1 cellular context compared by ENCODE assay signal in genomic region chr5:134411228-134411545, GRCh38.
TF ChIP-seq lines count a peak whose summit lies in the region.

No MANE protein-coding gene starts in this region.

TF ChIP-seq in HepG2, 621 proteins besides CTCF, POLR2A, EP300 and RAD21:
- TF ChIP-seq HOXA3 (CRISPR knock-in tag; IDR thresholded peaks at IDR 0.05) (no peak), ARID2 (CRISPR knock-in tag; IDR thresholded peaks at IDR 0.05; ENCODE audit: borderline replicate concordance) (peak; percentile 84), ZNF629 (CRISPR knock-in tag; conservative IDR thresholded peaks at IDR 0.05) (peak; percentile 73)
- TF ChIP-seq, protein P1, sequence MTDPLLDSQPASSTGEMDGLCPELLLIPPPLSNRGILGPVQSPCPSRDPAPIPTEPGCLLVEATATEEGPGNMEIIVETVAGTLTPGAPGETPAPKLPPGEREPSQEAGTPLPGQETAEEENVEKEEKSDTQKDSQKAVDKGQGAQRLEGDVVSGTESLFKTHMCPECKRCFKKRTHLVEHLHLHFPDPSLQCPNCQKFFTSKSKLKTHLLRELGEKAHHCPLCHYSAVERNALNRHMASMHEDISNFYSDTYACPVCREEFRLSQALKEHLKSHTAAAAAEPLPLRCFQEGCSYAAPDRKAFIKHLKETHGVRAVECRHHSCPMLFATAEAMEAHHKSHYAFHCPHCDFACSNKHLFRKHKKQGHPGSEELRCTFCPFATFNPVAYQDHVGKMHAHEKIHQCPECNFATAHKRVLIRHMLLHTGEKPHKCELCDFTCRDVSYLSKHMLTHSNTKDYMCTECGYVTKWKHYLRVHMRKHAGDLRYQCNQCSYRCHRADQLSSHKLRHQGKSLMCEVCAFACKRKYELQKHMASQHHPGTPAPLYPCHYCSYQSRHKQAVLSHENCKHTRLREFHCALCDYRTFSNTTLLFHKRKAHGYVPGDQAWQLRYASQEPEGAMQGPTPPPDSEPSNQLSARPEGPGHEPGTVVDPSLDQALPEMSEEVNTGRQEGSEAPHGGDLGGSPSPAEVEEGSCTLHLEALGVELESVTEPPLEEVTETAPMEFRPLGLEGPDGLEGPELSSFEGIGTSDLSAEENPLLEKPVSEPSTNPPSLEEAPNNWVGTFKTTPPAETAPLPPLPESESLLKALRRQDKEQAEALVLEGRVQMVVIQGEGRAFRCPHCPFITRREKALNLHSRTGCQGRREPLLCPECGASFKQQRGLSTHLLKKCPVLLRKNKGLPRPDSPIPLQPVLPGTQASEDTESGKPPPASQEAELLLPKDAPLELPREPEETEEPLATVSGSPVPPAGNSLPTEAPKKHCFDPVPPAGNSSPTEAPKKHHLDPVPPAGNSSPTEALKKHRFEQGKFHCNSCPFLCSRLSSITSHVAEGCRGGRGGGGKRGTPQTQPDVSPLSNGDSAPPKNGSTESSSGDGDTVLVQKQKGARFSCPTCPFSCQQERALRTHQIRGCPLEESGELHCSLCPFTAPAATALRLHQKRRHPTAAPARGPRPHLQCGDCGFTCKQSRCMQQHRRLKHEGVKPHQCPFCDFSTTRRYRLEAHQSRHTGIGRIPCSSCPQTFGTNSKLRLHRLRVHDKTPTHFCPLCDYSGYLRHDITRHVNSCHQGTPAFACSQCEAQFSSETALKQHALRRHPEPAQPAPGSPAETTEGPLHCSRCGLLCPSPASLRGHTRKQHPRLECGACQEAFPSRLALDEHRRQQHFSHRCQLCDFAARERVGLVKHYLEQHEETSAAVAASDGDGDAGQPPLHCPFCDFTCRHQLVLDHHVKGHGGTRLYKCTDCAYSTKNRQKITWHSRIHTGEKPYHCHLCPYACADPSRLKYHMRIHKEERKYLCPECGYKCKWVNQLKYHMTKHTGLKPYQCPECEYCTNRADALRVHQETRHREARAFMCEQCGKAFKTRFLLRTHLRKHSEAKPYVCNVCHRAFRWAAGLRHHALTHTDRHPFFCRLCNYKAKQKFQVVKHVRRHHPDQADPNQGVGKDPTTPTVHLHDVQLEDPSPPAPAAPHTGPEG (CRISPR knock-in tag; IDR thresholded peaks at IDR 0.05): no peak
